ENCODE assay signal across 16 cellular contexts in the genomic region with DNA sequence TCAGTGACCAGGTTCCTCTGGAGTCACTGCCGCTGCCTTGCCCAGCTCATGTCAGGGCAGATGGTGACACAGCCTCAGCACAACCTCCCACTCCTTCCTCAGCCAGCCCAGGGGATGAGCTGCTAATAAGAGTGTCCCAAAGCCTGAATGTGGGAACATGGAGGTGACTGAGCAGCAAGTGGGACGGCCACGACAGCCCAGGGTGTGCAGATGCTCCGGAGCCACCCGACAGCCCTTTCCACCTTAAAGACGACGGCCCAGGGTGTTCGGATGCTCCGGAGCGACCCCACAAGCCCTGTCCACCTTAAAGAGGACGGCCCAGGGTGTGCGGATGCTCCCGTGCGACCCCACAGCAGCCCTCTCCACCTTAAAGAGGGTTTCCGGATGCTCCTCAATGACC.
"Had no signal": no experiment of that assay in that cellular context is flagged by ENCODE, and none has a peak within 500 bp of the region (broad histone marks: within the 10 kb centered on the region; RNA-seq: fewer than 3 reads in every experiment).

No MANE protein-coding gene starts in this region.

- DNase-seq: activated CD4-positive, alpha-beta T cell treated with anti-CD3 and anti-CD28 coated beads, Interleukin-2, amount 10 ng/mL, durations not matched to agents 7 days and 5 days; activated CD4-positive, CD25-positive, alpha-beta regulatory T cell; activated CD8-positive, alpha-beta memory T cell treated with anti-CD3 and anti-CD28 coated beads for 24 hours; amniotic stem cell; cerebellar nuclear complex; endodermal cell; erythroblast; hypothalamus; retina; small intestine; T-helper 2 cell had no signal

- H3K36me3 ChIP-seq: pancreas had no signal

- H3K27me3 Mint-ChIP-seq: activated CD4-positive, alpha-beta T cell treated with anti-CD3 and anti-CD28 coated beads, Interleukin-2, amount 10 ng/mL, durations not matched to agents 7 days and 5 days; type B pancreatic cell had no signal

- H3K4me3 Mint-ChIP-seq: activated CD4-positive, alpha-beta T cell treated with anti-CD3 and anti-CD28 coated beads, Interleukin-2, amount 10 ng/mL, durations not matched to agents 7 days and 5 days; activated naive CD4-positive, alpha-beta T cell treated with anti-CD3 and anti-CD28 coated beads, Interleukin-2, amount 50 U/mL, for 24 hours; endodermal cell; nephron; type B pancreatic cell had no signal

- H3K9me3 ChIP-seq: pancreas had no signal

- H3K27me3 ChIP-seq: pancreas had no signal

- H3K4me1 Mint-ChIP-seq: activated CD4-positive, alpha-beta T cell treated with anti-CD3 and anti-CD28 coated beads, Interleukin-2, amount 10 ng/mL, durations not matched to agents 7 days and 5 days; activated naive CD4-positive, alpha-beta T cell treated with anti-CD3 and anti-CD28 coated beads, Interleukin-2, amount 50 U/mL, for 24 hours had no signal

- H3K36me3 Mint-ChIP-seq: activated naive CD4-positive, alpha-beta T cell treated with anti-CD3 and anti-CD28 coated beads, Interleukin-2, amount 50 U/mL, for 24 hours; type B pancreatic cell had no signal

- H3K4me3 ChIP-seq: pancreas had no signal

- H3K9me3 Mint-ChIP-seq: activated CD4-positive, alpha-beta T cell treated with anti-CD3 and anti-CD28 coated beads, Interleukin-2, amount 10 ng/mL, durations not matched to agents 7 days and 5 days; activated naive CD4-positive, alpha-beta T cell treated with anti-CD3 and anti-CD28 coated beads, Interleukin-2, amount 50 U/mL, for 24 hours; activated T-helper 2 cell treated with anti-CD3 and anti-CD28 coated beads, Interferon-gamma antibody, Interleukin-2, Interleukin-4, amounts not matched to agents 10 μg/mL and 5 μg/mL and 100 μg/mL, durations not matched to agents 14 hours and 24 hours and 36 hours; endodermal cell; nephron; type B pancreatic cell had no signal

- H3K27ac Mint-ChIP-seq: activated CD4-positive, alpha-beta T cell treated with anti-CD3 and anti-CD28 coated beads, Interleukin-2, amount 10 ng/mL, durations not matched to agents 7 days and 5 days; activated naive CD4-positive, alpha-beta T cell treated with anti-CD3 and anti-CD28 coated beads, Interleukin-2, amount 50 U/mL, for 24 hours; activated T-helper 2 cell treated with anti-CD3 and anti-CD28 coated beads, Interferon-gamma antibody, Interleukin-2, Interleukin-4, amounts not matched to agents 10 μg/mL and 5 μg/mL and 100 μg/mL, durations not matched to agents 14 hours and 24 hours and 36 hours; endodermal cell; nephron; type B pancreatic cell had no signal

- H3K27ac ChIP-seq: pancreas had no signal
